In genomic region chr19:52592301-52592700, GRCh38 we compare ENCODE assay signal across 15 cellular contexts.
"Had no signal": no experiment of that assay in that cellular context is flagged by ENCODE, and none has a peak within 500 bp of the region (broad histone marks: within the 10 kb centered on the region; RNA-seq: fewer than 3 reads in every experiment).

No MANE protein-coding gene starts in this region.

- H3K27ac Mint-ChIP-seq: activated CD8-positive, alpha-beta memory T cell treated with anti-CD3 and anti-CD28 coated beads, Interleukin-2, amount 10 ng/mL, durations not matched to agents 7 days and 5 days; activated T-cell treated with anti-CD3 and anti-CD28 coated beads, Interleukin-2, amount 50 U/mL, for 72 hours; nephron progenitor cell had no signal

- H3K27ac ChIP-seq: adrenal gland, colonic mucosa, gastrocnemius medialis, sigmoid colon, thoracic aorta, WERI-Rb-1 had no signal

- H3K4me3 Mint-ChIP-seq: activated CD8-positive, alpha-beta memory T cell treated with anti-CD3 and anti-CD28 coated beads, Interleukin-2, amount 10 ng/mL, durations not matched to agents 7 days and 5 days; activated T-cell treated with anti-CD3 and anti-CD28 coated beads, Interleukin-2, amount 50 U/mL, for 72 hours; nephron progenitor cell; stimulated activated naive CD8-positive, alpha-beta T cell treated with anti-CD3 and anti-CD28 coated beads, Interleukin-15, amount 100 ng/mL, for 72 hours had no signal

- H3K4me1 Mint-ChIP-seq: activated CD8-positive, alpha-beta memory T cell treated with anti-CD3 and anti-CD28 coated beads, Interleukin-2, amount 10 ng/mL, durations not matched to agents 7 days and 5 days; nephron progenitor cell; stimulated activated naive CD8-positive, alpha-beta T cell treated with anti-CD3 and anti-CD28 coated beads, Interleukin-15, amount 100 ng/mL, for 72 hours had no signal

- H3K27me3 Mint-ChIP-seq: activated CD8-positive, alpha-beta memory T cell treated with anti-CD3 and anti-CD28 coated beads, Interleukin-2, amount 10 ng/mL, durations not matched to agents 7 days and 5 days; stimulated activated naive CD8-positive, alpha-beta T cell treated with anti-CD3 and anti-CD28 coated beads, Interleukin-15, amount 100 ng/mL, for 72 hours had no signal

- DNase-seq: activated CD4-positive, alpha-beta T cell treated with anti-CD3 and anti-CD28 coated beads, Interleukin-2, amount 50 U/mL, for 1 hour; activated CD8-positive, alpha-beta memory T cell treated with anti-CD3 and anti-CD28 coated beads, Interleukin-2, amount 10 ng/mL, durations not matched to agents 7 days and 5 days; activated naive CD4-positive, alpha-beta T cell; activated T-cell treated with anti-CD3 and anti-CD28 coated beads, Interleukin-2, amount 50 U/mL, for 72 hours; colonic mucosa; effector CD4-positive, alpha-beta T cell; gastrocnemius medialis; nephron progenitor cell; sigmoid colon; stimulated activated CD4-positive, alpha-beta T cell treated with anti-CD3 and anti-CD28 coated beads, Interleukin-2, amount 100 ng/mL, for 48 hours; T-helper 9 cell; WERI-Rb-1 had no signal

- ATAC-seq: activated CD8-positive, alpha-beta memory T cell treated with anti-CD3 and anti-CD28 coated beads, Interleukin-2, amount 10 ng/mL, durations not matched to agents 7 days and 5 days; activated T-cell treated with anti-CD3 and anti-CD28 coated beads, Interleukin-2, amount 50 U/mL, for 72 hours; gastrocnemius medialis; stimulated activated naive CD8-positive, alpha-beta T cell treated with anti-CD3 and anti-CD28 coated beads, Interleukin-15, amount 100 ng/mL, for 72 hours had no signal
